8 cellular contexts compared by ENCODE assay signal in genomic region chr18:23662309-23663263, GRCh38. TPM values are rescaled to one million over a fixed set of nuclear protein-coding genes. Genes with fewer than 3 reads are reported as not detected.
DNase-seq lines count a peak whose midpoint lies in the region; ATAC-seq lines count a peak whose summit lies in the region.

ANKRD29 (minus strand) TSS chr18:23662911; CDS start chr18:23662730, 181 bp downstream.

- ATAC-seq in memory B cell (ENCODE audit: low read depth) = peak; percentile 68

- peak within 1 kb of the TSS; percentile 78 for H3K4me3 ChIP-seq in GM08714 (ENCODE audit: low read length)

- peaks cover 4% of the 10 kb centered on the region for H3K36me3 Mint-ChIP-seq in memory B cell

- no peaks in the 10 kb centered on the region for H3K9me3 Mint-ChIP-seq in memory B cell

- H3K4me3 Mint-ChIP-seq in memory B cell = peak within 1 kb of the TSS; percentile 80

- H3K4me1 Mint-ChIP-seq in memory B cell = peaks cover 6% of the 10 kb centered on the region

- peak; percentile 44 for DNase-seq in LHCN-M2 (ENCODE audit: low read depth)
- peak; percentile 1 to 17 for DNase-seq in activated CD4-positive, alpha-beta T cell treated with anti-CD3 and anti-CD28 coated beads, Interleukin-2, amount 50 U/mL, for 24 hours (ENCODE audit: low read depth in 1 of 2, low spot score in 1 of 2)
- DNase-seq in effector CD8-positive, alpha-beta T cell (lab: John Stamatoyannopoulos, UW) = peak; percentile 5
- no peak for DNase-seq in memory B cell (ENCODE audit: low spot score in 2 of 2)
- DNase-seq in stimulated activated CD8-positive, alpha-beta memory T cell treated with anti-CD3 and anti-CD28 coated beads, Interleukin-2, amount 100 ng/mL, for 48 hours (ENCODE audit: low read depth in 2 of 2) = peak; percentile 20 to 30
- no peak for DNase-seq in GM19240 (ENCODE audit: insufficient read length, low spot score)
- DNase-seq in NCI-H524 treated with DMSO at 0.1 percent for 48 hours (lab: John Stamatoyannopoulos, UW) = no peak

- no peak within 1 kb of the TSS for H3K27ac Mint-ChIP-seq in memory B cell

- peaks cover 27% of the 10 kb centered on the region for H3K27me3 Mint-ChIP-seq in memory B cell

RNA-seq across cellular contexts. Expression of gene ANKRD29, which starts in this region (rescaled TPM):
- total RNA-seq in LHCN-M2 (2014; rRNA removed) = 5.8 and 7.1 TPM in 2 replicates
- polyA plus RNA-seq in LHCN-M2 (2012) = 1.4 TPM

Comparison
In these comparisons a context has a peak if more than half of its experiments do, and no peak if none do; other contexts are left out.
1. DNase-seq: peak in LHCN-M2 (single experiment), activated CD4-positive, alpha-beta T cell treated with anti-CD3 and anti-CD28 coated beads, Interleukin-2, amount 50 U/mL, for 24 hours (2 of 2), effector CD8-positive, alpha-beta T cell (single experiment) and stimulated activated CD8-positive, alpha-beta memory T cell treated with anti-CD3 and anti-CD28 coated beads, Interleukin-2, amount 100 ng/mL, for 48 hours (2 of 2); none in memory B cell (0 of 2), GM19240 (single experiment) and NCI-H524 treated with DMSO at 0.1 percent for 48 hours (single experiment).